In the genomic region with DNA sequence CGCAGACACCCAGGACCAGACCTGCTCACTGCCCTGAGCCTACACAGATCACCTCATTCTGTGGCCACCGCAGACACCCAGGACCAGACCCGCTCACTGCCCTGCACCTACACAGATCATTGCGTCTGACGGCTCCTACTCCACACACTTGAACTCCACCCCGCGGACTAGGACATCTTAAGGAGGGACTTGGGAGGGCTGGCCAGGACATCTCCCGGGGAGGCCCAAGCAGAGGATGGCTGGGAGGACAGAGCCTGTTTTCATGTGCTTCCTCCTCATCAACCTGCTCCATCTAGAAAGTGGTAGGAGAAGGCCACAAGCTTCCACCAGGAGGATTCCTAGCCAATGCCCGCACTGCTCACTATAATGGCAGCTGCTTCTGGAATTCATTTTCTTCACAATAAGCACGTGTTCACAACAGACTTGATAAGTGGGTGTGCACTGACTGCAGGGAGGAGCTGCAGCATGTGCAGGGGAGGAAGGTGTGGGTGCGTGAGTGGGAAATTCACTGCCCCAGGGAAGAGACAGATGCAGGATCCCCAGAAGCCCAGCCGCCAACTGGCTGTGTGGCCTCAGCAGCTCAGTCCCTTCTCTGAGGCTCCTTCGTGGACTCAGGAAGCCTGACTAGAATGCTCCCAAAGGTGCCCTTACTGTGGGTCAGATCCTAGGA, we compare ENCODE assay signal across 24 cellular contexts.
"Had no signal": no experiment of that assay in that cellular context is flagged by ENCODE, and none has a peak within 500 bp of the region (broad histone marks: within the 10 kb centered on the region; RNA-seq: fewer than 3 reads in every experiment).

No MANE protein-coding gene starts in this region.

- H3K4me3 ChIP-seq: body of pancreas, breast epithelium had no signal

- FAIRE-seq: astrocyte had no signal

- H3K4me1 ChIP-seq: body of pancreas, breast epithelium had no signal

- H3K9me3 ChIP-seq: body of pancreas, breast epithelium had no signal

- H3K27ac ChIP-seq: body of pancreas, brain microvascular endothelial cell, breast epithelium, WERI-Rb-1 had no signal

- H3K36me3 ChIP-seq: brain microvascular endothelial cell, breast epithelium, WERI-Rb-1 had no signal

- DNase-seq: activated CD4-positive, alpha-beta memory T cell treated with anti-CD3 and anti-CD28 coated beads, Interleukin-2, amount 10 ng/mL, durations not matched to agents 7 days and 5 days; activated CD4-positive, alpha-beta T cell treated with anti-CD3 and anti-CD28 coated beads for 1 hour; activated CD4-positive, alpha-beta T cell treated with anti-CD3 and anti-CD28 coated beads for 48 hours; activated CD4-positive, alpha-beta T cell treated with anti-CD3 and anti-CD28 coated beads, Interleukin-2, amount 10 ng/mL, durations not matched to agents 7 days and 5 days; activated CD4-positive, CD25-positive, alpha-beta regulatory T cell; activated CD8-positive, alpha-beta memory T cell treated with anti-CD3 and anti-CD28 coated beads, Interleukin-2, amount 10 ng/mL, durations not matched to agents 7 days and 5 days; activated CD8-positive, alpha-beta memory T cell treated with anti-CD3 and anti-CD28 coated beads, Interleukin-2, amount 50 U/mL, for 48 hours; activated CD8-positive, alpha-beta T cell treated with anti-CD3 and anti-CD28 coated beads, Interleukin-2, amount 10 ng/mL, durations not matched to agents 7 days and 5 days; activated effector memory CD4-positive, alpha-beta T cell treated with Interleukin-2 at 50 U/mL for 16 hours; activated gamma-delta T cell; activated naive CD4-positive, alpha-beta T cell treated with anti-CD3 and anti-CD28 coated beads, Interleukin-2, amount 10 ng/mL, durations not matched to agents 7 days and 5 days; activated naive CD4-positive, alpha-beta T cell treated with Interleukin-2 at 50 U/mL for 16 hours; activated naive CD8-positive, alpha-beta T cell treated with anti-CD3 and anti-CD28 coated beads, Interleukin-2, amount 10 ng/mL, durations not matched to agents 7 days and 5 days; activated T-cell treated with anti-CD3 and anti-CD28 coated beads, Interleukin-2, amount 50 U/mL, for 24 hours; activated T-cell treated with anti-CD3 and anti-CD28 coated beads, Interleukin-2, amount 50 U/mL, for 48 hours; body of pancreas; brain microvascular endothelial cell; central memory CD4-positive, alpha-beta T cell; T-helper 1 cell; T-helper 2 cell; T-helper 9 cell; WERI-Rb-1 had no signal
